In the genomic region with DNA sequence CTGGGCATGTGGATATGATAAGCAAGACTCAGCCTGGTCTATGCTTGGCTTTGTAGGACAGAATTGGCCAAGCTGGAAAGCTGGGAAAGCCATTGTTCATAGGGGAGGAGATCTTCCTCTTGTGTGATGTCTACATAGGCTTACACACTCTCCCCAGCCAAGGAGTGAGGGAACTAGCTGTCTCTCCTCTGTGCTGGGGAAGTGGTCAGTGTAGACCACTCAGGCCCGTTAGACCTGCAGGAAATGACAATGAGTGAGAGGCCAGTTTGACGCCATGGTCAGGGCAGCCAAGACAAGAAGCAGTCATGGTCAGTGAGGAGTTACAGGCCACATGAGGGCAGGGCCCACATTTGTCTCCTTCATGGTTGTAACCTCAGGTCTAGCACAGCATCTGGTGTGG, we compare ENCODE assay signal across 20 cellular contexts.
DNase-seq lines count a peak whose midpoint lies in the region; ATAC-seq and TF ChIP-seq lines count a peak whose summit lies in the region.
"Had no signal": no experiment of that assay in that cellular context is flagged by ENCODE, and none has a peak within 500 bp of the region (broad histone marks: within the 10 kb centered on the region; RNA-seq: fewer than 3 reads in every experiment).

No MANE protein-coding gene starts in this region.

- TF ChIP-seq POLR2A in vagina (IDR thresholded peaks at IDR 0.05), result no peak

- H3K36me3 ChIP-seq in vagina, result no peaks in the 10 kb centered on the region
- H3K36me3 ChIP-seq: BLaER1 treated with 17β-estradiol and CSF1 and Interleukin-3, amounts not matched to agents 10 nM and 100 nM had no signal

- peaks cover 3% of the 10 kb centered on the region for H3K27me3 Mint-ChIP-seq in activated CD8-positive, alpha-beta T cell treated with anti-CD3 and anti-CD28 coated beads, Interleukin-2, amount 10 ng/mL, durations not matched to agents 7 days and 5 days (ENCODE audit: low read depth)
- H3K27me3 Mint-ChIP-seq in activated CD8-positive, alpha-beta T cell treated with anti-CD3 and anti-CD28 coated beads for 36 hours, result no peaks in the 10 kb centered on the region
- H3K27me3 Mint-ChIP-seq in osteocyte (ENCODE audit: unreplicated experiment) (peaks cover 14% of the 10 kb centered on the region), natural killer cell (ENCODE audit: low read depth in 2 of 2) (peaks cover 0 to 3% of the 10 kb centered on the region in 2 donors)
- no peaks in the 10 kb centered on the region for H3K27me3 Mint-ChIP-seq in stimulated activated memory B cell treated with anti-CD40 and anti-IgM and Interleukin-4, amounts not matched to agents 10 μg/mL and 1 μg/mL and 100 μg/mL, for 72 hours
- H3K27me3 Mint-ChIP-seq: CD4-positive, alpha-beta T cell had no signal

- no peak overlapping the region for H3K4me3 ChIP-seq in vagina
- H3K4me3 ChIP-seq: A549; BLaER1 treated with 17β-estradiol and CSF1 and Interleukin-3, amounts not matched to agents 10 nM and 100 nM had no signal

- no peak for TF ChIP-seq CTCF in activated CD8-positive, alpha-beta T cell treated with anti-CD3 and anti-CD28 coated beads for 36 hours (IDR thresholded peaks at IDR 0.05)
- TF ChIP-seq CTCF in osteocyte (IDR thresholded peaks at IDR 0.05) (no peak), vagina (IDR thresholded peaks at IDR 0.05) (no peak), natural killer cell (IDR thresholded peaks at IDR 0.05) (no peak)

- no peaks in the 10 kb centered on the region for H3K4me1 Mint-ChIP-seq in activated CD8-positive, alpha-beta T cell treated with anti-CD3 and anti-CD28 coated beads, Interleukin-2, amount 10 ng/mL, durations not matched to agents 7 days and 5 days (ENCODE audit: low read depth)
- no peaks in the 10 kb centered on the region for H3K4me1 Mint-ChIP-seq in activated CD8-positive, alpha-beta T cell treated with anti-CD3 and anti-CD28 coated beads for 36 hours (ENCODE audit: low read depth)
- peaks cover 9% of the 10 kb centered on the region for H3K4me1 Mint-ChIP-seq in osteocyte (ENCODE audit: unreplicated experiment)
- H3K4me1 Mint-ChIP-seq in stimulated activated memory B cell treated with anti-CD40 and anti-IgM and Interleukin-4, amounts not matched to agents 10 μg/mL and 1 μg/mL and 100 μg/mL, for 72 hours, result no peaks in the 10 kb centered on the region
- no peaks in the 10 kb centered on the region for H3K4me1 Mint-ChIP-seq in natural killer cell
- H3K4me1 Mint-ChIP-seq: B cell had no signal

- H3K36me3 Mint-ChIP-seq in activated CD8-positive, alpha-beta T cell treated with anti-CD3 and anti-CD28 coated beads, Interleukin-2, amount 10 ng/mL, durations not matched to agents 7 days and 5 days (ENCODE audit: low read depth), result no peaks in the 10 kb centered on the region
- H3K36me3 Mint-ChIP-seq in activated CD8-positive, alpha-beta T cell treated with anti-CD3 and anti-CD28 coated beads for 36 hours (ENCODE audit: low read depth), result no peaks in the 10 kb centered on the region
- H3K36me3 Mint-ChIP-seq in osteocyte (ENCODE audit: unreplicated experiment) (no peaks in the 10 kb centered on the region), natural killer cell (no peaks in the 10 kb centered on the region)
- no peaks in the 10 kb centered on the region for H3K36me3 Mint-ChIP-seq in stimulated activated memory B cell treated with anti-CD40 and anti-IgM and Interleukin-4, amounts not matched to agents 10 μg/mL and 1 μg/mL and 100 μg/mL, for 72 hours
- H3K36me3 Mint-ChIP-seq: CD8-positive, alpha-beta T cell had no signal

- no peak overlapping the region for H3K27ac Mint-ChIP-seq in activated CD8-positive, alpha-beta T cell treated with anti-CD3 and anti-CD28 coated beads, Interleukin-2, amount 10 ng/mL, durations not matched to agents 7 days and 5 days
- no peak overlapping the region for H3K27ac Mint-ChIP-seq in activated CD8-positive, alpha-beta T cell treated with anti-CD3 and anti-CD28 coated beads for 36 hours
- H3K27ac Mint-ChIP-seq in osteocyte (ENCODE audit: unreplicated experiment), result no peak overlapping the region
- no peak overlapping the region for H3K27ac Mint-ChIP-seq in stimulated activated memory B cell treated with anti-CD40 and anti-IgM and Interleukin-4, amounts not matched to agents 10 μg/mL and 1 μg/mL and 100 μg/mL, for 72 hours
- no peak overlapping the region for H3K27ac Mint-ChIP-seq in natural killer cell
- H3K27ac Mint-ChIP-seq: B cell; CD4-positive, alpha-beta T cell; CD8-positive, alpha-beta T cell had no signal

- peaks cover 2% of the 10 kb centered on the region for H3K4me1 ChIP-seq in vagina
- H3K4me1 ChIP-seq: A549; BLaER1 treated with 17β-estradiol and CSF1 and Interleukin-3, amounts not matched to agents 10 nM and 100 nM; Caco-2 had no signal

- intact Hi-C loops in activated CD8-positive, alpha-beta T cell treated with anti-CD3 and anti-CD28 coated beads for 36 hours (cut with micrococcal nuclease), result no loop called here
- intact Hi-C loops in vagina (cut with DNase I) (no loop called here), natural killer cell (cut with micrococcal nuclease) (no loop called here)

- ATAC-seq in activated CD8-positive, alpha-beta T cell treated with anti-CD3 and anti-CD28 coated beads, Interleukin-2, amount 10 ng/mL, durations not matched to agents 7 days and 5 days, result no peak
- ATAC-seq in activated CD8-positive, alpha-beta T cell treated with anti-CD3 and anti-CD28 coated beads for 36 hours, result no peak
- peak; percentile 28 for ATAC-seq in stimulated activated memory B cell treated with anti-CD40 and anti-IgM and Interleukin-4, amounts not matched to agents 10 μg/mL and 1 μg/mL and 100 μg/mL, for 72 hours
- no peak for ATAC-seq in natural killer cell
- ATAC-seq in HG03175 (IDR thresholded peaks at IDR 0.05; ENCODE audit: unreplicated experiment), result no peak
- ATAC-seq: A549; CD8-positive, alpha-beta T cell had no signal

- POLR2A ChIA-PET in activated CD8-positive, alpha-beta T cell treated with anti-CD3 and anti-CD28 coated beads, Interleukin-2, amount 10 ng/mL, durations not matched to agents 7 days and 5 days (lab: Charles Lee), result no interaction called here
- POLR2A ChIA-PET in activated CD8-positive, alpha-beta T cell treated with anti-CD3 and anti-CD28 coated beads for 36 hours (lab: Charles Lee), result no interaction called here

- H3K4me3 Mint-ChIP-seq in activated CD8-positive, alpha-beta T cell treated with anti-CD3 and anti-CD28 coated beads, Interleukin-2, amount 10 ng/mL, durations not matched to agents 7 days and 5 days, result no peak overlapping the region
- H3K4me3 Mint-ChIP-seq in activated CD8-positive, alpha-beta T cell treated with anti-CD3 and anti-CD28 coated beads for 36 hours, result no peak overlapping the region
- H3K4me3 Mint-ChIP-seq in osteocyte (ENCODE audit: unreplicated experiment) (no peak overlapping the region), natural killer cell (no peak overlapping the region)
- no peak overlapping the region for H3K4me3 Mint-ChIP-seq in stimulated activated memory B cell treated with anti-CD40 and anti-IgM and Interleukin-4, amounts not matched to agents 10 μg/mL and 1 μg/mL and 100 μg/mL, for 72 hours
- H3K4me3 Mint-ChIP-seq: B cell; CD4-positive, alpha-beta T cell; CD8-positive, alpha-beta T cell had no signal

- no peak overlapping the region for H3K27ac ChIP-seq in vagina
- H3K27ac ChIP-seq: 22Rv1; A549; BLaER1 treated with 17β-estradiol and CSF1 and Interleukin-3, amounts not matched to agents 10 nM and 100 nM; C4-2B had no signal

- CTCF ChIA-PET in activated CD8-positive, alpha-beta T cell treated with anti-CD3 and anti-CD28 coated beads, Interleukin-2, amount 10 ng/mL, durations not matched to agents 7 days and 5 days (lab: Charles Lee), result interaction anchor here (0.6 kb wide), 1 partner anchor 761 kb away, joined by 3 read pairs; no protein-coding TSS in a partner anchor
- CTCF ChIA-PET in activated CD8-positive, alpha-beta T cell treated with anti-CD3 and anti-CD28 coated beads for 36 hours (lab: Charles Lee), result no interaction called here

- H3K27me3 ChIP-seq in vagina, result no peaks in the 10 kb centered on the region
- H3K27me3 ChIP-seq: BLaER1 treated with 17β-estradiol and CSF1 and Interleukin-3, amounts not matched to agents 10 nM and 100 nM had no signal

- H3K9me3 ChIP-seq in vagina, result no peaks in the 10 kb centered on the region

- peak; percentile 10 for DNase-seq in activated CD8-positive, alpha-beta T cell treated with anti-CD3 and anti-CD28 coated beads, Interleukin-2, amount 10 ng/mL, durations not matched to agents 7 days and 5 days
- no peak for DNase-seq in activated CD8-positive, alpha-beta T cell treated with anti-CD3 and anti-CD28 coated beads for 36 hours
- DNase-seq in osteocyte (ENCODE audit: extremely low spot score, unreplicated experiment) (peak; percentile 62), vagina (ENCODE audit: extremely low spot score in 2 of 2) (peak; percentile 25 to 56), natural killer cell (no peak), NCI-H1417 treated with DMSO at 0.1 percent for 48 hours (lab: John Stamatoyannopoulos, UW) (no peak)
- DNase-seq: AML-193; Caco-2; Calu3; CD4-positive, alpha-beta T cell; CD8-positive, alpha-beta T cell; DMS79 treated with DMSO at 0.1 percent for 48 hours; GF-D8 had no signal

- H3K9me3 Mint-ChIP-seq in activated CD8-positive, alpha-beta T cell treated with anti-CD3 and anti-CD28 coated beads, Interleukin-2, amount 10 ng/mL, durations not matched to agents 7 days and 5 days (ENCODE audit: insufficient read depth), result no peaks in the 10 kb centered on the region
- no peaks in the 10 kb centered on the region for H3K9me3 Mint-ChIP-seq in activated CD8-positive, alpha-beta T cell treated with anti-CD3 and anti-CD28 coated beads for 36 hours
- H3K9me3 Mint-ChIP-seq in osteocyte (ENCODE audit: unreplicated experiment), result no peaks in the 10 kb centered on the region
- no peaks in the 10 kb centered on the region for H3K9me3 Mint-ChIP-seq in stimulated activated memory B cell treated with anti-CD40 and anti-IgM and Interleukin-4, amounts not matched to agents 10 μg/mL and 1 μg/mL and 100 μg/mL, for 72 hours
- no peaks in the 10 kb centered on the region for H3K9me3 Mint-ChIP-seq in natural killer cell
- H3K9me3 Mint-ChIP-seq: CD4-positive, alpha-beta T cell; CD8-positive, alpha-beta T cell had no signal

Comparison
In these comparisons a context has a peak if more than half of its experiments do, and no peak if none do; other contexts are left out.
1. DNase-seq: peak in activated CD8-positive, alpha-beta T cell treated with anti-CD3 and anti-CD28 coated beads, Interleukin-2, amount 10 ng/mL, durations not matched to agents 7 days and 5 days (single experiment), osteocyte (single experiment) and vagina (2 of 2); none in activated CD8-positive, alpha-beta T cell treated with anti-CD3 and anti-CD28 coated beads for 36 hours (single experiment), natural killer cell (single experiment) and NCI-H1417 treated with DMSO at 0.1 percent for 48 hours (single experiment).